8 cellular contexts compared by ENCODE assay signal in genomic region chr18:4106407-4107033, GRCh38.
DNase-seq lines count a peak whose midpoint lies in the region; ATAC-seq and TF ChIP-seq lines count a peak whose summit lies in the region.

No MANE protein-coding gene starts in this region.

- H3K4me1 Mint-ChIP-seq in naive thymus-derived CD4-positive, alpha-beta T cell: no peaks in the 10 kb centered on the region

- peak; percentile 83 for TF ChIP-seq CTCF in epithelial cell of proximal tubule (conservative IDR thresholded peaks at IDR 0.05; ENCODE audit: low read depth, low read length)

- H3K4me3 ChIP-seq in epithelial cell of proximal tubule (ENCODE audit: low read depth, low read length): no peak overlapping the region
- no peak overlapping the region for H3K4me3 ChIP-seq in naive thymus-derived CD4-positive, alpha-beta T cell (ENCODE audit: low read length)

- H3K9me3 ChIP-seq in naive thymus-derived CD4-positive, alpha-beta T cell (ENCODE audit: control insufficient read depth in 2 of 3, low read length in 3 of 3): no peaks in the 10 kb centered on the region

- H3K4me3 Mint-ChIP-seq in naive thymus-derived CD4-positive, alpha-beta T cell: no peak overlapping the region

- DNase-seq in NCI-H524 (lab: John Stamatoyannopoulos, UW) (peak; percentile 32 to 67), NCI-H524 treated with DMSO at 0.1 percent for 48 hours (lab: John Stamatoyannopoulos, UW) (no peak), NCI-H345 (lab: John Stamatoyannopoulos, UW) (peak; percentile 59), epithelial cell of proximal tubule (ENCODE audit: low read depth) (peak; percentile 4), stromal cell of bone marrow (ENCODE audit: low read depth) (peak; percentile 37)
- peak; percentile 0 to 50 (median 43) for DNase-seq in activated CD8-positive, alpha-beta memory T cell treated with anti-CD3 and anti-CD28 coated beads for 48 hours (ENCODE audit: low read depth in 2 of 3, low spot score in 2 of 3)
- peak in 7 of 9 donors; percentile 13 to 50 (median 36) for DNase-seq in naive thymus-derived CD4-positive, alpha-beta T cell

- H3K9me3 Mint-ChIP-seq in naive thymus-derived CD4-positive, alpha-beta T cell: no peaks in the 10 kb centered on the region

- POLR2A ChIA-PET in naive thymus-derived CD4-positive, alpha-beta T cell (lab: Charles Lee): no interaction called here

- H3K36me3 ChIP-seq in naive thymus-derived CD4-positive, alpha-beta T cell (ENCODE audit: control insufficient read depth in 2 of 3, insufficient read depth in 3 of 3, low read length in 3 of 3): no peaks in the 10 kb centered on the region

- H3K27me3 Mint-ChIP-seq in naive thymus-derived CD4-positive, alpha-beta T cell: peaks cover 0 to 8% (median 5%) of the 10 kb centered on the region in 5 donors

- ATAC-seq in HG02623 (IDR thresholded peaks at IDR 0.05; ENCODE audit: unreplicated experiment): peak; percentile 64
- no peak for ATAC-seq in naive thymus-derived CD4-positive, alpha-beta T cell

- intact Hi-C loops in naive thymus-derived CD4-positive, alpha-beta T cell (cut with micrococcal nuclease): loop anchor here in 1 of 2 donors (1.0 kb wide), 1 partner anchor 951 kb away; no protein-coding TSS in a partner anchor

- CTCF ChIA-PET in naive thymus-derived CD4-positive, alpha-beta T cell (lab: Charles Lee): interaction anchor here (0.6 to 3.5 kb wide), 4 partner anchors 10 to 951 kb away, joined by 3 to 40 read pairs (median 4); no protein-coding TSS in a partner anchor

- no peak overlapping the region for H3K27ac ChIP-seq in naive thymus-derived CD4-positive, alpha-beta T cell (ENCODE audit: low read depth, low read length)

- no peaks in the 10 kb centered on the region for H3K27me3 ChIP-seq in naive thymus-derived CD4-positive, alpha-beta T cell (ENCODE audit: control insufficient read depth in 2 of 2, insufficient read depth in 2 of 2, low read length in 2 of 2)

- H3K4me1 ChIP-seq in naive thymus-derived CD4-positive, alpha-beta T cell (ENCODE audit: control insufficient read depth in 2 of 2, insufficient read depth in 2 of 2, low read length in 2 of 2): no peaks in the 10 kb centered on the region

- H3K27ac Mint-ChIP-seq in naive thymus-derived CD4-positive, alpha-beta T cell: no peak overlapping the region

- no peaks in the 10 kb centered on the region for H3K36me3 Mint-ChIP-seq in naive thymus-derived CD4-positive, alpha-beta T cell
